7 cellular contexts compared by ENCODE assay signal in genomic region chr2:98093146-98093545, GRCh38. TPM values are rescaled to one million over a fixed set of nuclear protein-coding genes. Genes with fewer than 3 reads are reported as not detected.
"Had no signal": no experiment of that assay in that cellular context is flagged by ENCODE, and none has a peak within 500 bp of the region (broad histone marks: within the 10 kb centered on the region; RNA-seq: fewer than 3 reads in every experiment).

No MANE protein-coding gene starts in this region.

- H2AFZ ChIP-seq: GM23338 had no signal

- ATAC-seq: GM23338 had no signal

- H3K4me3 ChIP-seq: GM23338 had no signal

- H3K27ac Mint-ChIP-seq: GM23338, H9 had no signal

- DNase-seq: H9, HCEC 1CT, IMR-90, KBM-7 had no signal

- H3K4me3 Mint-ChIP-seq: GM23338, H9 had no signal

- H3K4me2 ChIP-seq: GM23338 had no signal

RNA-seq across cellular contexts. Expression of gene VWA3B, which starts 6.2 kb away (rescaled TPM):
- total RNA-seq: GM23338, H1, H9, HT-29, IMR-90 had no signal
- polyA plus RNA-seq: GM23338, H1, IMR-90 had no signal
